ENCODE assay signal across 10 cellular contexts in genomic region chr6:132964101-132964867, GRCh38.
DNase-seq lines count a peak whose midpoint lies in the region; ATAC-seq, FAIRE-seq and TF ChIP-seq lines count a peak whose summit lies in the region.
"Had no signal": no experiment of that assay in that cellular context is flagged by ENCODE, and none has a peak within 500 bp of the region (broad histone marks: within the 10 kb centered on the region; RNA-seq: fewer than 3 reads in every experiment).

No MANE protein-coding gene starts in this region.

- H3K27ac ChIP-seq in body of pancreas (peak overlapping the region in 2 of 4 donors; percentile 3 to 41), pancreas (peak overlapping the region in 2 of 4 donors; percentile 59)
- H3K27ac ChIP-seq: RWPE1 had no signal

- H3K27me3 ChIP-seq in body of pancreas (no peaks in the 10 kb centered on the region), pancreas (no peaks in the 10 kb centered on the region)

- H3K4me3 ChIP-seq in body of pancreas (no peak overlapping the region), pancreas (no peak overlapping the region)

- DNase-seq in NCI-H2081 treated with DMSO at 0.1 percent for 48 hours (lab: John Stamatoyannopoulos, UW) (peak; percentile 48), body of pancreas (peak in 1 of 4 donors; percentile 50), pancreas (peak in 3 of 6 donors; percentile 4 to 18 (median 10)), LoVo (ENCODE audit: low spot score) (no peak)
- DNase-seq: midbrain had no signal

- no peak for TF ChIP-seq POLR2A in body of pancreas (IDR thresholded peaks at IDR 0.05)

- 21 to 30% methylated on average over 4 of the region's 4 CpGs for WGBS in body of pancreas, 2 donors
- 24 to 28% methylated on average over 4 of the region's 4 CpGs for WGBS in pancreas, 2 donors

- no peaks in the 10 kb centered on the region for H3K36me3 ChIP-seq in body of pancreas (replicated peaks in 1 of 2; ENCODE audit: insufficient read depth in 1 of 2, low read depth in 2 of 2)
- H3K36me3 ChIP-seq in pancreas, result no peaks in the 10 kb centered on the region

- no peaks in the 10 kb centered on the region for H3K9me3 ChIP-seq in body of pancreas
- no peaks in the 10 kb centered on the region for H3K9me3 ChIP-seq in pancreas

- no peak for FAIRE-seq in pancreas (lab: Jason Lieb, UNC)

- intact Hi-C loops in body of pancreas (cut with DNase I), result no loop called here
- intact Hi-C loops in pancreas (cut with DNase I), result no loop called here

- TF ChIP-seq CTCF in body of pancreas (IDR thresholded peaks at IDR 0.05) (no peak), pancreas (IDR thresholded peaks at IDR 0.05) (no peak)

- ATAC-seq in GM21786 (IDR thresholded peaks at IDR 0.05; ENCODE audit: unreplicated experiment) (peak; percentile 28), body of pancreas (peak; percentile 80), pancreas (peak; percentile 70 to 89 (median 82)), HG03442 (IDR thresholded peaks at IDR 0.05; ENCODE audit: unreplicated experiment) (no peak), HG03045 (IDR thresholded peaks at IDR 0.05; ENCODE audit: unreplicated experiment) (no peak), GM18861 (IDR thresholded peaks at IDR 0.05; ENCODE audit: unreplicated experiment) (no peak)

- peaks cover 7% of the 10 kb centered on the region for H3K4me1 ChIP-seq in body of pancreas
- H3K4me1 ChIP-seq in pancreas, result peaks cover 0 to 14% (median 0%) of the 10 kb centered on the region in 3 donors

Comparison
In these comparisons a context has a peak if more than half of its experiments do, and no peak if none do; other contexts are left out.
1. ATAC-seq: peak in GM21786 (single experiment), body of pancreas (single experiment) and pancreas (4 of 4); none in HG03442 (single experiment), HG03045 (single experiment) and GM18861 (single experiment).